Comparison of ENCODE assay signal across 1 cellular context in the genomic region with DNA sequence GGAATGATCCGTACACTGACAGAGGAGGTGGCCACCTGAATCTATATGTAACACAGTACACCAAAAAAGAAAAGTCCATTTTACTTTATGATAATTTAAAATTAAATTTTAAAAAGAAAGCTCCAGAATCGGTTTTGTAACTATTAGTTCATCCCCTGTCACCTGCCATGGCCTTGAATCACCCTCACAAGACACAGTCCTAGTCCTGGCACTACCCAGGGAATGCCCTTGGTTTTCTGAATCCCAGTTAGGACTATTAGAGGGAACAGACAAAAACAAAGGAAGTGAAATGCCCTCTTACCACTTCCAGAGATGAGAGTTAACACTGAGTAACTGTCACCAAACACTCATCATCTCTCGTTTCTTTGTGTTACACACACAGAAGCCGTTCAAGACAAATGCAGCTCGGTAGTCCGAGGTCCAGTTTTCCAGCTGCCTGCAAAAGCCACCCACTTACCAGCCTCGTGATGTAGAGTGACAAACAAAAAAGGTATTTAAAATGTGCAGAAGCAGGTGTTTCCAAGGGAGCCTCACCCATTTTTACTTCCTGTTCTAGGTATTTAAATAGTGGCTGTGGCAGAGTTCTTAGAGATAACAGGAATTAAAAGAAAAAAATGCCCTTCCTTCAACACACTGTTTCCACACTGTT.
TF ChIP-seq lines count a peak whose summit lies in the region.

No MANE protein-coding gene starts in this region.

TF ChIP-seq in HepG2, 621 proteins besides CTCF, POLR2A, EP300 and RAD21 (continued from another document and continues in another):
- TF ChIP-seq HIC2 (CRISPR knock-in tag; IDR thresholded peaks at IDR 0.05; ENCODE audit: low read depth): peak; percentile 61; the same call in 1 of the 2 replicates
- TF ChIP-seq CREB1 (IDR thresholded peaks at IDR 0.05): no peak
- TF ChIP-seq CREB1 (CRISPR knock-in tag; IDR thresholded peaks at IDR 0.05): peak; percentile 55; the same call in 1 of the 2 replicates
- peak; percentile 53 for TF ChIP-seq ZNF264 (CRISPR knock-in tag; IDR thresholded peaks at IDR 0.05)
- TF ChIP-seq, protein P1, sequence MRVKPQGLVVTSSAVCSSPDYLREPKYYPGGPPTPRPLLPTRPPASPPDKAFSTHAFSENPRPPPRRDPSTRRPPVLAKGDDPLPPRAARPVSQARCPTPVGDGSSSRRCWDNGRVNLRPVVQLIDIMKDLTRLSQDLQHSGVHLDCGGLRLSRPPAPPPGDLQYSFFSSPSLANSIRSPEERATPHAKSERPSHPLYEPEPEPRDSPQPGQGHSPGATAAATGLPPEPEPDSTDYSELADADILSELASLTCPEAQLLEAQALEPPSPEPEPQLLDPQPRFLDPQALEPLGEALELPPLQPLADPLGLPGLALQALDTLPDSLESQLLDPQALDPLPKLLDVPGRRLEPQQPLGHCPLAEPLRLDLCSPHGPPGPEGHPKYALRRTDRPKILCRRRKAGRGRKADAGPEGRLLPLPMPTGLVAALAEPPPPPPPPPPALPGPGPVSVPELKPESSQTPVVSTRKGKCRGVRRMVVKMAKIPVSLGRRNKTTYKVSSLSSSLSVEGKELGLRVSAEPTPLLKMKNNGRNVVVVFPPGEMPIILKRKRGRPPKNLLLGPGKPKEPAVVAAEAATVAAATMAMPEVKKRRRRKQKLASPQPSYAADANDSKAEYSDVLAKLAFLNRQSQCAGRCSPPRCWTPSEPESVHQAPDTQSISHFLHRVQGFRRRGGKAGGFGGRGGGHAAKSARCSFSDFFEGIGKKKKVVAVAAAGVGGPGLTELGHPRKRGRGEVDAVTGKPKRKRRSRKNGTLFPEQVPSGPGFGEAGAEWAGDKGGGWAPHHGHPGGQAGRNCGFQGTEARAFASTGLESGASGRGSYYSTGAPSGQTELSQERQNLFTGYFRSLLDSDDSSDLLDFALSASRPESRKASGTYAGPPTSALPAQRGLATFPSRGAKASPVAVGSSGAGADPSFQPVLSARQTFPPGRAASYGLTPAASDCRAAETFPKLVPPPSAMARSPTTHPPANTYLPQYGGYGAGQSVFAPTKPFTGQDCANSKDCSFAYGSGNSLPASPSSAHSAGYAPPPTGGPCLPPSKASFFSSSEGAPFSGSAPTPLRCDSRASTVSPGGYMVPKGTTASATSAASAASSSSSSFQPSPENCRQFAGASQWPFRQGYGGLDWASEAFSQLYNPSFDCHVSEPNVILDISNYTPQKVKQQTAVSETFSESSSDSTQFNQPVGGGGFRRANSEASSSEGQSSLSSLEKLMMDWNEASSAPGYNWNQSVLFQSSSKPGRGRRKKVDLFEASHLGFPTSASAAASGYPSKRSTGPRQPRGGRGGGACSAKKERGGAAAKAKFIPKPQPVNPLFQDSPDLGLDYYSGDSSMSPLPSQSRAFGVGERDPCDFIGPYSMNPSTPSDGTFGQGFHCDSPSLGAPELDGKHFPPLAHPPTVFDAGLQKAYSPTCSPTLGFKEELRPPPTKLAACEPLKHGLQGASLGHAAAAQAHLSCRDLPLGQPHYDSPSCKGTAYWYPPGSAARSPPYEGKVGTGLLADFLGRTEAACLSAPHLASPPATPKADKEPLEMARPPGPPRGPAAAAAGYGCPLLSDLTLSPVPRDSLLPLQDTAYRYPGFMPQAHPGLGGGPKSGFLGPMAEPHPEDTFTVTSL (CRISPR knock-in tag; IDR thresholded peaks at IDR 0.05; ENCODE audit: borderline replicate concordance): peak; percentile 88; the same call in 1 of the 2 replicates
- TF ChIP-seq FOXJ3 (CRISPR knock-in tag; IDR thresholded peaks at IDR 0.05; ENCODE audit: borderline replicate concordance): peak; percentile 40; the same call in 1 of the 2 replicates
- no peak for TF ChIP-seq ZNF891 (CRISPR knock-in tag; IDR thresholded peaks at IDR 0.05)
- no peak for TF ChIP-seq LCORL (IDR thresholded peaks at IDR 0.05)
- peak; percentile 52; the same call in 1 of the 2 replicates for TF ChIP-seq LCORL (CRISPR knock-in tag; IDR thresholded peaks at IDR 0.05)
- TF ChIP-seq, protein P2, sequence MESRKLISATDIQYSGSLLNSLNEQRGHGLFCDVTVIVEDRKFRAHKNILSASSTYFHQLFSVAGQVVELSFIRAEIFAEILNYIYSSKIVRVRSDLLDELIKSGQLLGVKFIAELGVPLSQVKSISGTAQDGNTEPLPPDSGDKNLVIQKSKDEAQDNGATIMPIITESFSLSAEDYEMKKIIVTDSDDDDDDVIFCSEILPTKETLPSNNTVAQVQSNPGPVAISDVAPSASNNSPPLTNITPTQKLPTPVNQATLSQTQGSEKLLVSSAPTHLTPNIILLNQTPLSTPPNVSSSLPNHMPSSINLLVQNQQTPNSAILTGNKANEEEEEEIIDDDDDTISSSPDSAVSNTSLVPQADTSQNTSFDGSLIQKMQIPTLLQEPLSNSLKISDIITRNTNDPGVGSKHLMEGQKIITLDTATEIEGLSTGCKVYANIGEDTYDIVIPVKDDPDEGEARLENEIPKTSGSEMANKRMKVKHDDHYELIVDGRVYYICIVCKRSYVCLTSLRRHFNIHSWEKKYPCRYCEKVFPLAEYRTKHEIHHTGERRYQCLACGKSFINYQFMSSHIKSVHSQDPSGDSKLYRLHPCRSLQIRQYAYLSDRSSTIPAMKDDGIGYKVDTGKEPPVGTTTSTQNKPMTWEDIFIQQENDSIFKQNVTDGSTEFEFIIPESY (CRISPR knock-in tag; IDR thresholded peaks at IDR 0.05): peak; percentile 26; the same call in 1 of the 2 replicates
- TF ChIP-seq, protein P3, sequence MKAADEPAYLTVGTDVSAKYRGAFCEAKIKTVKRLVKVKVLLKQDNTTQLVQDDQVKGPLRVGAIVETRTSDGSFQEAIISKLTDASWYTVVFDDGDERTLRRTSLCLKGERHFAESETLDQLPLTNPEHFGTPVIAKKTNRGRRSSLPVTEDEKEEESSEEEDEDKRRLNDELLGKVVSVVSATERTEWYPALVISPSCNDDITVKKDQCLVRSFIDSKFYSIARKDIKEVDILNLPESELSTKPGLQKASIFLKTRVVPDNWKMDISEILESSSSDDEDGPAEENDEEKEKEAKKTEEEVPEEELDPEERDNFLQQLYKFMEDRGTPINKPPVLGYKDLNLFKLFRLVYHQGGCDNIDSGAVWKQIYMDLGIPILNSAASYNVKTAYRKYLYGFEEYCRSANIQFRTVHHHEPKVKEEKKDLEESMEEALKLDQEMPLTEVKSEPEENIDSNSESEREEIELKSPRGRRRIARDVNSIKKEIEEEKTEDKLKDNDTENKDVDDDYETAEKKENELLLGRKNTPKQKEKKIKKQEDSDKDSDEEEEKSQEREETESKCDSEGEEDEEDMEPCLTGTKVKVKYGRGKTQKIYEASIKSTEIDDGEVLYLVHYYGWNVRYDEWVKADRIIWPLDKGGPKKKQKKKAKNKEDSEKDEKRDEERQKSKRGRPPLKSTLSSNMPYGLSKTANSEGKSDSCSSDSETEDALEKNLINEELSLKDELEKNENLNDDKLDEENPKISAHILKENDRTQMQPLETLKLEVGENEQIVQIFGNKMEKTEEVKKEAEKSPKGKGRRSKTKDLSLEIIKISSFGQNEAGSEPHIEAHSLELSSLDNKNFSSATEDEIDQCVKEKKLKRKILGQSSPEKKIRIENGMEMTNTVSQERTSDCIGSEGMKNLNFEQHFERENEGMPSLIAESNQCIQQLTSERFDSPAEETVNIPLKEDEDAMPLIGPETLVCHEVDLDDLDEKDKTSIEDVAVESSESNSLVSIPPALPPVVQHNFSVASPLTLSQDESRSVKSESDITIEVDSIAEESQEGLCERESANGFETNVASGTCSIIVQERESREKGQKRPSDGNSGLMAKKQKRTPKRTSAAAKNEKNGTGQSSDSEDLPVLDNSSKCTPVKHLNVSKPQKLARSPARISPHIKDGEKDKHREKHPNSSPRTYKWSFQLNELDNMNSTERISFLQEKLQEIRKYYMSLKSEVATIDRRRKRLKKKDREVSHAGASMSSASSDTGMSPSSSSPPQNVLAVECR (CRISPR knock-in tag; IDR thresholded peaks at IDR 0.05; ENCODE audit: borderline replicate concordance): peak; percentile 21; the same call in 1 of the 2 replicates
- peak; percentile 82 for TF ChIP-seq HDAC1 (CRISPR knock-in tag; IDR thresholded peaks at IDR 0.05)
- peak; percentile 14; the same call in 1 of the 2 replicates for TF ChIP-seq SP5 (CRISPR knock-in tag; IDR thresholded peaks at IDR 0.05; ENCODE audit: borderline replicate concordance, low read depth)
- TF ChIP-seq IKZF5 (CRISPR knock-in tag; IDR thresholded peaks at IDR 0.05): peak; percentile 73; the same call in 1 of the 2 replicates
- peak; percentile 83 for TF ChIP-seq TBX2 (CRISPR knock-in tag; IDR thresholded peaks at IDR 0.05; ENCODE audit: borderline replicate concordance)
- TF ChIP-seq CEBPG (CRISPR knock-in tag; IDR thresholded peaks at IDR 0.05): peak; percentile 35; the same call in 1 of the 2 replicates
- TF ChIP-seq POGZ (CRISPR knock-in tag; IDR thresholded peaks at IDR 0.05): peak; percentile 51; the same call in 1 of the 2 replicates
- TF ChIP-seq SIX4 (CRISPR knock-in tag; IDR thresholded peaks at IDR 0.05): no peak
- 0 out of 2 replicates have a peak, but pooled peaks have one; percentile 14 for TF ChIP-seq ZNF652 (CRISPR knock-in tag; IDR thresholded peaks at IDR 0.05; ENCODE audit: borderline replicate concordance, low read depth)
- TF ChIP-seq PITX1 (CRISPR knock-in tag; IDR thresholded peaks at IDR 0.05): 0 out of 2 replicates have a peak, but pooled peaks have one; percentile 20
- TF ChIP-seq SOX5 (CRISPR knock-in tag; IDR thresholded peaks at IDR 0.05; ENCODE audit: borderline replicate concordance): peak; percentile 91
- TF ChIP-seq SPEN (CRISPR knock-in tag; IDR thresholded peaks at IDR 0.05; ENCODE audit: low read depth): no peak
- peak; percentile 75 for TF ChIP-seq FOXA3 (CRISPR knock-in tag; IDR thresholded peaks at IDR 0.05)
- TF ChIP-seq ZNF142 (CRISPR knock-in tag; IDR thresholded peaks at IDR 0.05): no peak
- TF ChIP-seq ZEB1 (IDR thresholded peaks at IDR 0.05; ENCODE audit: insufficient replicate concordance, low read depth): peak; percentile 79
- TF ChIP-seq ZNF230 (CRISPR knock-in tag; IDR thresholded peaks at IDR 0.05): no peak
- TF ChIP-seq ZNF503 (CRISPR knock-in tag; IDR thresholded peaks at IDR 0.05): peak; percentile 57; the same call in 1 of the 2 replicates
- TF ChIP-seq MXD4 (CRISPR knock-in tag; IDR thresholded peaks at IDR 0.05): 0 out of 2 replicates have a peak, but pooled peaks have one; percentile 22
